Comparison of ENCODE assay signal across 8 cellular contexts in the genomic region with DNA sequence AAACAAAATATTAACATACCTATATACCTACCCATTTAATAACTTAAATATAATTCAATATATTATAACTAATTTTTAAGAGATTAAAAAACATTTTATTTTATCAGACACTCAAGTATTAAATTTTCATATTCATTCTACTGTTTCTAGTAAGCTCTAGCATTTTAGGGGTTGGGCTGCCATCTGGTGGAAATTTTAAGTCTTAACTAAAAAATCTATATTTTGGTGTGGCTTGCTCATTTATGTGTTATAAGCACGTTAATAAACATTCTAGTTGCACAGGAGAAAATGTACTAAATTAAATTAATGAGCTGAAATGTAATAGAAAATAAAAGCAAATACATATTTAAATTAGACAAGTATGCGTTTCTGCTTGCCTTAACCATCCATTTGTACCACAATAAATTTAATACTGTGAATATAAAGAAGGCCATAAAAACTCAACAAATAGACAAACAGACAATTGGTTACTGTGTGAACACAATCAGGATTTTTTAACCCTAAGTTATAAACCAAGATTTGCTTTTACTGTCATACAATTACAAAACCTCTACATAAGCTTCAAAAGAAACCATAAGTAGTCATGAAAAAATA.
DNase-seq lines count a peak whose midpoint lies in the region; ATAC-seq and TF ChIP-seq lines count a peak whose summit lies in the region.

No MANE protein-coding gene starts in this region.

- H3K4me3 Mint-ChIP-seq in Caco-2 (ENCODE audit: unreplicated experiment) = no peak overlapping the region

- CTCF ChIA-PET in Caco-2 (lab: Charles Lee) = no interaction called here

- H3K9me3 Mint-ChIP-seq in Caco-2 (ENCODE audit: unreplicated experiment) = no peaks in the 10 kb centered on the region

- no peak for TF ChIP-seq EP300 in esophagus muscularis mucosa (IDR thresholded peaks at IDR 0.05)
- TF ChIP-seq EP300 in tibial nerve (IDR thresholded peaks at IDR 0.05) = no peak

- 19% methylated on average over 2 of the region's 2 CpGs for WGBS in esophagus muscularis mucosa
- 14 to 18% methylated on average over 2 of the region's 2 CpGs for WGBS in tibial nerve, 2 donors
- 13 to 19% (median 18%) methylated on average over 2 of the region's 2 CpGs for WGBS in heart left ventricle, 4 donors

- TF ChIP-seq POLR2A in esophagus muscularis mucosa (IDR thresholded peaks at IDR 0.05; ENCODE audit: low read depth) (no peak), tibial nerve (IDR thresholded peaks at IDR 0.05) (no peak), heart left ventricle (IDR thresholded peaks at IDR 0.05) (no peak)

- DNase-seq in Caco-2 (peak in 1 of 2 experiments; percentile 34), MG63 (peak; percentile 6), RKO (ENCODE audit: low spot score) (peak; percentile 76), esophagus muscularis mucosa (ENCODE audit: extremely low spot score) (no peak), tibial nerve (ENCODE audit: low spot score in 2 of 2) (peak in 1 of 2 donors; percentile 7), heart left ventricle (no peak), left cardiac atrium (no peak)

- H3K27me3 ChIP-seq in Caco-2 (replicated peaks; ENCODE audit: control insufficient read depth, insufficient read depth, low read length) (no peaks in the 10 kb centered on the region), MG63 (no peaks in the 10 kb centered on the region), esophagus muscularis mucosa (no peaks in the 10 kb centered on the region), tibial nerve (no peaks in the 10 kb centered on the region), heart left ventricle (no peaks in the 10 kb centered on the region)

- no peaks in the 10 kb centered on the region for H3K36me3 Mint-ChIP-seq in Caco-2 (ENCODE audit: insufficient read depth, unreplicated experiment)

- POLR2A ChIA-PET in Caco-2 (lab: Charles Lee) = no interaction called here

- no peak overlapping the region for H3K27ac Mint-ChIP-seq in Caco-2 (ENCODE audit: unreplicated experiment)

- intact Hi-C loops in Caco-2 (cut with micrococcal nuclease; ENCODE audit: unreplicated experiment) = loop anchor here (1.0 to 5.0 kb wide), 3 partner anchors 293 to 1744 kb away; no protein-coding TSS in a partner anchor
- intact Hi-C loops in esophagus muscularis mucosa (cut with DNase I) = loop anchor here (5.0 kb wide), 1 partner anchor 294 kb away; no protein-coding TSS in a partner anchor
- intact Hi-C loops in heart left ventricle (cut with DNase I) = loop anchor here in 1 of 10 donors (5.0 kb wide), 1 partner anchor 419 kb away; no protein-coding TSS in a partner anchor
- intact Hi-C loops in left cardiac atrium (cut with DNase I) = no loop called here

- no peaks in the 10 kb centered on the region for H3K36me3 ChIP-seq in Caco-2 (ENCODE audit: control insufficient read depth, insufficient read depth, low read length)
- H3K36me3 ChIP-seq in MG63 = no peaks in the 10 kb centered on the region
- no peaks in the 10 kb centered on the region for H3K36me3 ChIP-seq in esophagus muscularis mucosa
- H3K36me3 ChIP-seq in tibial nerve = no peaks in the 10 kb centered on the region
- H3K36me3 ChIP-seq in heart left ventricle = no peaks in the 10 kb centered on the region

- no peaks in the 10 kb centered on the region for H3K4me1 ChIP-seq in Caco-2
- no peaks in the 10 kb centered on the region for H3K4me1 ChIP-seq in esophagus muscularis mucosa
- no peaks in the 10 kb centered on the region for H3K4me1 ChIP-seq in tibial nerve
- no peaks in the 10 kb centered on the region for H3K4me1 ChIP-seq in heart left ventricle

- H3K4me3 ChIP-seq in Caco-2 (ENCODE audit: low read depth, low read length) (no peak overlapping the region), MG63 (no peak overlapping the region), esophagus muscularis mucosa (no peak overlapping the region), tibial nerve (no peak overlapping the region), heart left ventricle (no peak overlapping the region)

- ATAC-seq in heart left ventricle (no peak), esophagus mucosa (no peak), left cardiac atrium (no peak)

- TF ChIP-seq CTCF in Caco-2 (IDR thresholded peaks at IDR 0.05; ENCODE audit: insufficient read depth in 1 of 2, low read depth in 1 of 2, low read length in 1 of 2, severe bottlenecking in 1 of 2, unreplicated experiment in 1 of 2) (peak; percentile 32 to 54), esophagus muscularis mucosa (IDR thresholded peaks at IDR 0.05) (peak; percentile 39 to 42 (median 39)), tibial nerve (IDR thresholded peaks at IDR 0.05) (peak; percentile 19 to 52 (median 24)), heart left ventricle (IDR thresholded peaks at IDR 0.05) (peak in 6 of 12 donors; percentile 16 to 49 (median 40))

- no peaks in the 10 kb centered on the region for H3K27me3 Mint-ChIP-seq in Caco-2 (ENCODE audit: insufficient read depth, unreplicated experiment)

- H3K4me1 Mint-ChIP-seq in Caco-2 (ENCODE audit: low read depth, unreplicated experiment) = no peaks in the 10 kb centered on the region

- BruUV-seq in Caco-2 (replicated peaks; lab: Mats Ljungman, UMichigan) = no TSS peak

- H3K27ac ChIP-seq in esophagus muscularis mucosa (replicated peaks in 1 of 4) (no peak overlapping the region), tibial nerve (no peak overlapping the region), heart left ventricle (no peak overlapping the region)

- H3K9me3 ChIP-seq in Caco-2 (no peaks in the 10 kb centered on the region), MG63 (no peaks in the 10 kb centered on the region), esophagus muscularis mucosa (no peaks in the 10 kb centered on the region), tibial nerve (peaks cover 0 to under 1% (median 0%) of the 10 kb centered on the region in 4 donors), heart left ventricle (no peaks in the 10 kb centered on the region)

Comparison
In these comparisons a context has a peak if more than half of its experiments do, and no peak if none do; other contexts are left out.
1. DNase-seq: peak in MG63 (single experiment) and RKO (single experiment); none in esophagus muscularis mucosa (single experiment), heart left ventricle (0 of 5) and left cardiac atrium (single experiment).
2. intact Hi-C loops: an anchor here in Caco-2 (1.0 to 5.0 kb wide) and esophagus muscularis mucosa (5.0 kb wide); none called in left cardiac atrium.